24 cellular contexts compared by ENCODE assay signal in the genomic region with DNA sequence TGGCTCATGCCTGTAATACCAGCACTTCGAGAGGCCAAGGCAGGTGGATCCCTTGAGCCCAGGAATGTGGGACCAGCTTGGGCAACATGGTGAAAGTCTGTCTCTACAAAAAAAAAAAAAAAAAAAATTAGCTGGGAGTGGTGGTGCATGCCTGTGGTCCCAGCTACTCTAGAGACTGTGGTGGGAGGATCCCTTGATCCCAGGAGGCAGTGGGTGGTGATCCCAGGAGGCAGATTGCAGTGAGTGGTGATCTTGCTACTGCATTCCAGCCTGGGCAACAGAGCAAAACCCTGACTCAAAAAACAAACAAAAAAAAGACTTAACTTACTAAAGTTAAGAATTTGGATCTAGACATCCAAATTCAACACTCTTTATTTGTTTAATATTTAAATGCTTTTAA. TPM values are rescaled to one million over a fixed set of nuclear protein-coding genes. Genes with fewer than 3 reads are reported as not detected.
A peak's percentile ranks its signal among the peaks of the same experiment; 100 is the strongest.
DNase-seq lines count a peak whose midpoint lies in the region; ATAC-seq and TF ChIP-seq lines count a peak whose summit lies in the region.
"Had no signal": no experiment of that assay in that cellular context is flagged by ENCODE, and none has a peak within 500 bp of the region (broad histone marks: within the 10 kb centered on the region; RNA-seq: fewer than 3 reads in every experiment).

No MANE protein-coding gene starts in this region.

- peaks cover 14% of the 10 kb centered on the region for H3K4me1 ChIP-seq in PC-3 (ENCODE audit: insufficient read depth, low read length)
- H3K4me1 ChIP-seq in osteoblast (ENCODE audit: insufficient read depth, low read length), result peaks cover 16% of the 10 kb centered on the region
- no peaks in the 10 kb centered on the region for H3K4me1 ChIP-seq in endodermal cell (ENCODE audit: control insufficient read depth, insufficient read depth, low read length)
- H3K4me1 ChIP-seq: right lobe of liver had no signal

- ATAC-seq in PC-3 (peak; percentile 97), GM21737 (IDR thresholded peaks at IDR 0.05; ENCODE audit: unreplicated experiment) (no peak)
- ATAC-seq: activated CD4-positive, CD25-positive, alpha-beta regulatory T cell treated with anti-CD3 and anti-CD28 coated beads, Interleukin-2, amount 50 U/mL, for 24 hours; HepG2; right lobe of liver had no signal

- WGBS in endodermal cell (ENCODE audit: insufficient coverage in 1 of 2, insufficient read length in 1 of 2), 2 experiments, result 78% methylated on average over 1 of the region's 1 CpG; no CpG with 5 or more reads in 1 of the 2 experiments

- H3K9me3 ChIP-seq in PC-3 (ENCODE audit: low read length), result no peaks in the 10 kb centered on the region
- H3K9me3 ChIP-seq in osteoblast (ENCODE audit: low read depth, low read length), result no peaks in the 10 kb centered on the region
- H3K9me3 ChIP-seq in endodermal cell (ENCODE audit: control insufficient read depth, low read length), result no peaks in the 10 kb centered on the region
- H3K9me3 ChIP-seq: right lobe of liver had no signal

- H3K4me1 Mint-ChIP-seq in endodermal cell, result peaks cover 9% of the 10 kb centered on the region
- H3K4me1 Mint-ChIP-seq: activated CD4-positive, alpha-beta memory T cell treated with anti-CD3 and anti-CD28 coated beads, Interleukin-2, amount 10 ng/mL, durations not matched to agents 7 days and 5 days; central memory CD8-positive, alpha-beta T cell had no signal

- H3F3A ChIP-seq in PC-3 (ENCODE audit: low read length, unreplicated experiment), result no peaks in the 10 kb centered on the region

- no peaks in the 10 kb centered on the region for H3K36me3 Mint-ChIP-seq in endodermal cell (ENCODE audit: low read depth)
- H3K36me3 Mint-ChIP-seq: activated naive CD8-positive, alpha-beta T cell had no signal

- H3K4me3 Mint-ChIP-seq in endodermal cell, result no peak overlapping the region
- H3K4me3 Mint-ChIP-seq: activated CD4-positive, alpha-beta memory T cell treated with anti-CD3 and anti-CD28 coated beads, Interleukin-2, amount 10 ng/mL, durations not matched to agents 7 days and 5 days; activated naive CD8-positive, alpha-beta T cell; central memory CD8-positive, alpha-beta T cell; nephron progenitor cell had no signal

- no peak overlapping the region for H3K27ac Mint-ChIP-seq in endodermal cell
- H3K27ac Mint-ChIP-seq: activated CD4-positive, alpha-beta memory T cell treated with anti-CD3 and anti-CD28 coated beads, Interleukin-2, amount 10 ng/mL, durations not matched to agents 7 days and 5 days; activated naive CD8-positive, alpha-beta T cell; nephron progenitor cell had no signal

- CTCF ChIA-PET in PC-3 (lab: Charles Lee), result interaction anchor here (0.6 kb wide), 2 partner anchors 23 to 60 kb away, joined by 3 to 6 read pairs; no protein-coding TSS in a partner anchor

- no peak for TF ChIP-seq CTCF in PC-3 (conservative IDR thresholded peaks at IDR 0.05; ENCODE audit: low read depth, low read length)
- TF ChIP-seq CTCF in osteoblast (IDR thresholded peaks at IDR 0.05; ENCODE audit: extremely low read depth, low read depth, low read length), result no peak
- TF ChIP-seq CTCF in endodermal cell (conservative IDR thresholded peaks at IDR 0.05), result no peak

- intact Hi-C loops in PC-3 (cut with micrococcal nuclease), result loop anchor here (1.0 to 2.0 kb wide), 2 partner anchors 22 to 62 kb away; a partner anchor contains a TSS

- H3K9ac ChIP-seq in PC-3 (ENCODE audit: low read length) (no peak overlapping the region), endodermal cell (ENCODE audit: extremely low read depth, low read length, poor library complexity, severe bottlenecking) (no peak overlapping the region)

- H3K79me2 ChIP-seq in PC-3 (ENCODE audit: low read length), result no peaks in the 10 kb centered on the region
- H3K79me2 ChIP-seq in osteoblast (ENCODE audit: insufficient read depth, low read length), result no peaks in the 10 kb centered on the region

- POLR2A ChIA-PET in PC-3 (lab: Charles Lee; ENCODE audit: unreplicated experiment), result interaction anchor here (0.6 kb wide), 1 partner anchor 9 kb away, joined by 6 read pairs; no protein-coding TSS in a partner anchor

- H2AFZ ChIP-seq in PC-3 (ENCODE audit: low read length), result no peak overlapping the region
- H2AFZ ChIP-seq in osteoblast (ENCODE audit: low read length), result no peak overlapping the region

- H4K20me1 ChIP-seq in PC-3 (ENCODE audit: low read length) (no peaks in the 10 kb centered on the region), osteoblast (ENCODE audit: insufficient read depth, low read length) (no peaks in the 10 kb centered on the region)

- H3K36me3 ChIP-seq in PC-3 (ENCODE audit: low read depth, low read length), result no peaks in the 10 kb centered on the region
- H3K36me3 ChIP-seq in osteoblast (ENCODE audit: insufficient read depth, low read length), result no peaks in the 10 kb centered on the region
- no peaks in the 10 kb centered on the region for H3K36me3 ChIP-seq in endodermal cell (ENCODE audit: control insufficient read depth, insufficient read depth, low read length)
- H3K36me3 ChIP-seq: right lobe of liver had no signal

- no peaks in the 10 kb centered on the region for H3K9me3 Mint-ChIP-seq in endodermal cell
- H3K9me3 Mint-ChIP-seq: activated CD4-positive, alpha-beta memory T cell treated with anti-CD3 and anti-CD28 coated beads, Interleukin-2, amount 10 ng/mL, durations not matched to agents 7 days and 5 days; central memory CD8-positive, alpha-beta T cell; nephron progenitor cell had no signal

- peak overlapping the region; percentile 49 for H3K4me2 ChIP-seq in PC-3 (ENCODE audit: low read length)
- H3K4me2 ChIP-seq in osteoblast (ENCODE audit: insufficient read depth, low read length), result peak overlapping the region; percentile 68

- no peaks in the 10 kb centered on the region for H3K27me3 ChIP-seq in PC-3 (ENCODE audit: low read length)
- peaks cover 4% of the 10 kb centered on the region for H3K27me3 ChIP-seq in osteoblast (ENCODE audit: insufficient read depth, low read length)
- H3K27me3 ChIP-seq in endodermal cell (ENCODE audit: control insufficient read depth, insufficient read depth, low read length, poor library complexity, severe bottlenecking), result no peaks in the 10 kb centered on the region
- H3K27me3 ChIP-seq: right lobe of liver had no signal

- BruUV-seq in PC-3 (replicated peaks; lab: Mats Ljungman, UMichigan), result no TSS peak

- peak overlapping the region; percentile 2 for H3K27ac ChIP-seq in PC-3 (ENCODE audit: low read length)
- H3K27ac ChIP-seq in osteoblast (ENCODE audit: low read depth, low read length), result peak overlapping the region; percentile 33
- no peak overlapping the region for H3K27ac ChIP-seq in endodermal cell (ENCODE audit: low read depth, low read length)
- H3K27ac ChIP-seq: epithelial cell of prostate had no signal

- H3K9me2 ChIP-seq in PC-3 (replicated peaks; ENCODE audit: low read length), result no peaks in the 10 kb centered on the region

- peaks cover 7% of the 10 kb centered on the region for H3K27me3 Mint-ChIP-seq in endodermal cell (ENCODE audit: insufficient read depth)

- H3K4me3 ChIP-seq in PC-3 (ENCODE audit: low read length) (peak overlapping the region; percentile 0; the same call in 1 of the 2 replicates), osteoblast (ENCODE audit: insufficient read depth, low read length) (no peak overlapping the region), endodermal cell (ENCODE audit: low read length) (no peak overlapping the region)
- H3K4me3 ChIP-seq: right lobe of liver had no signal

- DNase-seq in EH (ENCODE audit: low read depth), result peak; percentile 84
- peak; percentile 96 for DNase-seq in PC-3
- peak; percentile 57 for DNase-seq in dedifferentiated amniotic fluid mesenchymal stem cell (ENCODE audit: extremely low spot score)
- peak; percentile 92 for DNase-seq in osteoblast (ENCODE audit: insufficient read length, low spot score, missing footprints)
- DNase-seq in inferior parietal cortex (ENCODE audit: extremely low spot score), result no peak
- no peak for DNase-seq in endodermal cell
- no peak for DNase-seq in NCI-H748 (lab: John Stamatoyannopoulos, UW; ENCODE audit: unreplicated experiment)
- DNase-seq: activated CD4-positive, alpha-beta memory T cell treated with anti-CD3 and anti-CD28 coated beads, Interleukin-2, amount 10 ng/mL, durations not matched to agents 7 days and 5 days; foreskin fibroblast; GF-D8; Kasumi-1; NCI-H1105; NCI-H2029; nephron progenitor cell; right lobe of liver; SHP77 treated with DMSO at 0.1 percent for 48 hours; stimulated activated naive CD4-positive, alpha-beta T cell treated with Interleukin-2 at 50 U/mL for 16 hours; SW 1271 had no signal

RNA-seq across cellular contexts. Expression of a gene that starts 10.2 kb away (rescaled TPM):
- total RNA-seq in PC-3 (2014; rRNA removed) (107 and 129 TPM in 2 replicates), osteoblast (28.0 and 29.3 TPM in 2 replicates), endodermal cell (10 to 100 TPM; 27.1 to 30.1 TPM)
- 25.3 TPM for polyA plus RNA-seq in endodermal cell (2013, experiment 1 of 2)
- 23.9 TPM for polyA plus RNA-seq in endodermal cell (2013, experiment 2 of 2)

RNA-seq across cellular contexts. Expression of a gene that starts 21.9 kb away (rescaled TPM):
- total RNA-seq in PC-3 (2014; rRNA removed) (2.7 and 2.8 TPM in 2 replicates), osteoblast (2.4 and 3.6 TPM in 2 replicates), endodermal cell (under 1 TPM; 0.24 to 0.35 TPM)
- polyA plus RNA-seq in endodermal cell (2013, experiment 1 of 2), result 6.2 TPM
- 9.6 TPM for polyA plus RNA-seq in endodermal cell (2013, experiment 2 of 2)

Comparison
In these comparisons a context has a peak if more than half of its experiments do, and no peak if none do; other contexts are left out.
1. DNase-seq: peak in EH (single experiment), PC-3 (single experiment), dedifferentiated amniotic fluid mesenchymal stem cell (single experiment) and osteoblast (single experiment); none in inferior parietal cortex (single experiment), endodermal cell (single experiment) and NCI-H748 (single experiment).